ENCODE assay signal across 8 cellular contexts in the genomic region with DNA sequence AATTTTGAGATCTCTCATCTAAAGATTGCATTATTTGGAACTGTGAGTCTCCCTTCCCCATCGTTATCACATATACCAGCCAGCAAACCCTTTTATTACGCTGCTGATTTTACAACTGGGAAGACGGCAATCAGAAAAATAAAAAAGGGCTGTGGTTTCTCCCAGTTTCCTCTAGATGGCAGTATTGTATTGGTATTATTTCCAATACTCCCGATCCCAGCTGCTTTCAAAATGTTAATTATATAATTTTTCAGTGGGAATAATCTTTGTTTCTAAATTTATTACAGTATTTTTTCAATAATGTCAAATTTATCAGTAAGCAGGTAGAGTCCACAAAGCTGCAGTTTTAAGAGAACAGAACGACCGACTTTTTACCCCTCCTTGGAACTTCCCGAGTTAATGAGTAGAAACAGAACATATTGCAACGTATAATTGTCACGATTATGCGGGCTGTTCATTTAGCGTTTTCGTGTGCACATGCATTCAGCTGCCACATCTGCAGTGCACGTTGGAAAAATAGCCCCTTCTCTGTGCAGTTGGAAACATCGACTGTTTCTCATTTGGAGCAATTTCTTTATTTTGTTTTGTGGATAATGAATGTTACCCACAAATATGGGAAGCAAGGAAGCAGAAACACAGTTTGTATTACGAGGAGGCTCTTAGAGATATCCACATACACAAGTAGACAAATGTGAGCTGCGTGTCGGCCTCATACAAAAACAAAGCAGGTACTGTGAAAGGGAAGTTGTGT.
DNase-seq lines count a peak whose midpoint lies in the region; ATAC-seq and TF ChIP-seq lines count a peak whose summit lies in the region.

No MANE protein-coding gene starts in this region.

- peak overlapping the region; percentile 25 for H3K4me3 ChIP-seq in fibroblast of mammary gland (ENCODE audit: control insufficient read depth, low read depth, low read length)

- peak; percentile 66 for TF ChIP-seq CTCF in fibroblast of mammary gland (conservative IDR thresholded peaks at IDR 0.05; ENCODE audit: control insufficient read depth, insufficient read depth, low read depth, low read length)

- ATAC-seq in GM21423 (IDR thresholded peaks at IDR 0.05; ENCODE audit: unreplicated experiment) (no peak), HG03097 (IDR thresholded peaks at IDR 0.05; ENCODE audit: low FRiP score, unreplicated experiment) (no peak)

- TF ChIP-seq EP300 in Ishikawa (IDR thresholded peaks at IDR 0.05; ENCODE audit: borderline replicate concordance) = no peak

- DNase-seq in NCI-H2081 (lab: John Stamatoyannopoulos, UW) = peak; percentile 54 to 65
- DNase-seq in NCI-H2081 treated with DMSO at 0.1 percent for 48 hours (lab: John Stamatoyannopoulos, UW) = no peak
- DNase-seq in SK-N-DZ (ENCODE audit: low spot score) = peak; percentile 29
- DNase-seq in fibroblast of mammary gland (ENCODE audit: low read depth) = peak; percentile 41
- DNase-seq in pons (ENCODE audit: low spot score) = peak; percentile 45

- peak; percentile 76 for TF ChIP-seq RAD21 in Ishikawa (IDR thresholded peaks at IDR 0.05; ENCODE audit: low read depth)

TF ChIP-seq in Ishikawa, 13 proteins besides CTCF, POLR2A, EP300 and RAD21:
- TF ChIP-seq FOXM1 (IDR thresholded peaks at IDR 0.05; ENCODE audit: borderline replicate concordance, low read depth) = no peak
- no peak for TF ChIP-seq CEBPB (IDR thresholded peaks at IDR 0.05)
- TF ChIP-seq, protein P1, sequence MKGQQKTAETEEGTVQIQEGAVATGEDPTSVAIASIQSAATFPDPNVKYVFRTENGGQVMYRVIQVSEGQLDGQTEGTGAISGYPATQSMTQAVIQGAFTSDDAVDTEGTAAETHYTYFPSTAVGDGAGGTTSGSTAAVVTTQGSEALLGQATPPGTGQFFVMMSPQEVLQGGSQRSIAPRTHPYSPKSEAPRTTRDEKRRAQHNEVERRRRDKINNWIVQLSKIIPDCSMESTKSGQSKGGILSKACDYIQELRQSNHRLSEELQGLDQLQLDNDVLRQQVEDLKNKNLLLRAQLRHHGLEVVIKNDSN (IDR thresholded peaks at IDR 0.05) = no peak
- TF ChIP-seq ZBTB7A (IDR thresholded peaks at IDR 0.05; ENCODE audit: low read depth) = no peak
- TF ChIP-seq EGR1 (IDR thresholded peaks at IDR 0.05) = no peak
- TF ChIP-seq TAF1 (IDR thresholded peaks at IDR 0.05; ENCODE audit: low read depth) = no peak
- TF ChIP-seq, protein P2, sequence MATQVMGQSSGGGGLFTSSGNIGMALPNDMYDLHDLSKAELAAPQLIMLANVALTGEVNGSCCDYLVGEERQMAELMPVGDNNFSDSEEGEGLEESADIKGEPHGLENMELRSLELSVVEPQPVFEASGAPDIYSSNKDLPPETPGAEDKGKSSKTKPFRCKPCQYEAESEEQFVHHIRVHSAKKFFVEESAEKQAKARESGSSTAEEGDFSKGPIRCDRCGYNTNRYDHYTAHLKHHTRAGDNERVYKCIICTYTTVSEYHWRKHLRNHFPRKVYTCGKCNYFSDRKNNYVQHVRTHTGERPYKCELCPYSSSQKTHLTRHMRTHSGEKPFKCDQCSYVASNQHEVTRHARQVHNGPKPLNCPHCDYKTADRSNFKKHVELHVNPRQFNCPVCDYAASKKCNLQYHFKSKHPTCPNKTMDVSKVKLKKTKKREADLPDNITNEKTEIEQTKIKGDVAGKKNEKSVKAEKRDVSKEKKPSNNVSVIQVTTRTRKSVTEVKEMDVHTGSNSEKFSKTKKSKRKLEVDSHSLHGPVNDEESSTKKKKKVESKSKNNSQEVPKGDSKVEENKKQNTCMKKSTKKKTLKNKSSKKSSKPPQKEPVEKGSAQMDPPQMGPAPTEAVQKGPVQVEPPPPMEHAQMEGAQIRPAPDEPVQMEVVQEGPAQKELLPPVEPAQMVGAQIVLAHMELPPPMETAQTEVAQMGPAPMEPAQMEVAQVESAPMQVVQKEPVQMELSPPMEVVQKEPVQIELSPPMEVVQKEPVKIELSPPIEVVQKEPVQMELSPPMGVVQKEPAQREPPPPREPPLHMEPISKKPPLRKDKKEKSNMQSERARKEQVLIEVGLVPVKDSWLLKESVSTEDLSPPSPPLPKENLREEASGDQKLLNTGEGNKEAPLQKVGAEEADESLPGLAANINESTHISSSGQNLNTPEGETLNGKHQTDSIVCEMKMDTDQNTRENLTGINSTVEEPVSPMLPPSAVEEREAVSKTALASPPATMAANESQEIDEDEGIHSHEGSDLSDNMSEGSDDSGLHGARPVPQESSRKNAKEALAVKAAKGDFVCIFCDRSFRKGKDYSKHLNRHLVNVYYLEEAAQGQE (IDR thresholded peaks at IDR 0.05; ENCODE audit: low read depth) = no peak
- no peak for TF ChIP-seq TCF12 (IDR thresholded peaks at IDR 0.05; ENCODE audit: low read depth)
- no peak for TF ChIP-seq CREB1 (IDR thresholded peaks at IDR 0.05; ENCODE audit: low read depth)
- TF ChIP-seq, protein P3, sequence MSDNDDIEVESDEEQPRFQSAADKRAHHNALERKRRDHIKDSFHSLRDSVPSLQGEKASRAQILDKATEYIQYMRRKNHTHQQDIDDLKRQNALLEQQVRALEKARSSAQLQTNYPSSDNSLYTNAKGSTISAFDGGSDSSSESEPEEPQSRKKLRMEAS (IDR thresholded peaks at IDR 0.05) = no peak
- no peak for TF ChIP-seq TEAD4 (IDR thresholded peaks at IDR 0.05)
- no peak for TF ChIP-seq YY1 (IDR thresholded peaks at IDR 0.05; ENCODE audit: low read depth)
- TF ChIP-seq NFIC (IDR thresholded peaks at IDR 0.05) = no peak
